Comparison of ENCODE assay signal across 16 cellular contexts in genomic region chr19:46693760-46694159, GRCh38. TPM values are rescaled to one million over a fixed set of nuclear protein-coding genes. Genes with fewer than 3 reads are reported as not detected.
DNase-seq lines count a peak whose midpoint lies in the region; ATAC-seq, FAIRE-seq and TF ChIP-seq lines count a peak whose summit lies in the region.
"Had no signal": no experiment of that assay in that cellular context is flagged by ENCODE, and none has a peak within 500 bp of the region (broad histone marks: within the 10 kb centered on the region; RNA-seq: fewer than 3 reads in every experiment).

No MANE protein-coding gene starts in this region.

- peaks cover 43% of the 10 kb centered on the region for H3K36me3 Mint-ChIP-seq in activated naive CD4-positive, alpha-beta T cell treated with anti-CD3 and anti-CD28 coated beads for 36 hours (ENCODE audit: low read depth)
- peaks cover 82% of the 10 kb centered on the region for H3K36me3 Mint-ChIP-seq in activated naive CD4-positive, alpha-beta T cell treated with anti-CD3 and anti-CD28 coated beads, Interleukin-2, amount 10 ng/mL, durations not matched to agents 7 days and 5 days
- peaks cover 19 to 56% (median 36%) of the 10 kb centered on the region in 5 donors for H3K36me3 Mint-ChIP-seq in naive thymus-derived CD4-positive, alpha-beta T cell

- peak overlapping the region; percentile 50 for H3K27ac Mint-ChIP-seq in activated naive CD4-positive, alpha-beta T cell treated with anti-CD3 and anti-CD28 coated beads for 36 hours
- no peak overlapping the region for H3K27ac Mint-ChIP-seq in activated naive CD4-positive, alpha-beta T cell treated with anti-CD3 and anti-CD28 coated beads, Interleukin-2, amount 10 ng/mL, durations not matched to agents 7 days and 5 days
- H3K27ac Mint-ChIP-seq in naive thymus-derived CD4-positive, alpha-beta T cell: peak overlapping the region in 2 of 9 donors; percentile 64 to 78

- ATAC-seq in naive thymus-derived CD4-positive, alpha-beta T cell: no peak
- ATAC-seq: A549, GM12878 had no signal

- H3K27me3 ChIP-seq in naive thymus-derived CD4-positive, alpha-beta T cell (ENCODE audit: control insufficient read depth in 2 of 2, insufficient read depth in 2 of 2, low read length in 2 of 2): no peaks in the 10 kb centered on the region
- no peaks in the 10 kb centered on the region for H3K27me3 ChIP-seq in adrenal gland

- no peak for FAIRE-seq in D721Med (lab: Jason Lieb, UNC)
- FAIRE-seq: A549, GM12878, H54 had no signal

- no peak for TF ChIP-seq CTCF in GM13977 (IDR thresholded peaks at IDR 0.05; ENCODE audit: extremely low read depth, insufficient read depth, missing control alignments)
- no peak for TF ChIP-seq CTCF in adrenal gland (IDR thresholded peaks at IDR 0.05)
- no peak for TF ChIP-seq CTCF in D721Med (IDR thresholded peaks at IDR 0.05; ENCODE audit: insufficient read depth, missing control alignments)

- POLR2A ChIA-PET in naive thymus-derived CD4-positive, alpha-beta T cell (lab: Charles Lee): no interaction called here

- in situ Hi-C loops in GM13977 (cut with MboI; ENCODE audit: low pct_unique_long_range_greater_than_20kb, low sequenced_read_pairs, unreplicated experiment): no loop called here

- 89 to 95% (median 93%) methylated on average over 10 to 22 of the region's 22 CpGs for WGBS in adrenal gland, 4 donors

- H3K4me3 Mint-ChIP-seq in activated naive CD4-positive, alpha-beta T cell treated with anti-CD3 and anti-CD28 coated beads for 36 hours: no peak overlapping the region
- no peak overlapping the region for H3K4me3 Mint-ChIP-seq in activated naive CD4-positive, alpha-beta T cell treated with anti-CD3 and anti-CD28 coated beads, Interleukin-2, amount 10 ng/mL, durations not matched to agents 7 days and 5 days
- H3K4me3 Mint-ChIP-seq in naive thymus-derived CD4-positive, alpha-beta T cell: no peak overlapping the region
- H3K4me3 Mint-ChIP-seq: CD14-positive monocyte had no signal

- no peaks in the 10 kb centered on the region for H3K4me1 ChIP-seq in naive thymus-derived CD4-positive, alpha-beta T cell (ENCODE audit: control insufficient read depth in 2 of 2, insufficient read depth in 2 of 2, low read length in 2 of 2)
- H3K4me1 ChIP-seq in adrenal gland (replicated peaks in 1 of 2): no peaks in the 10 kb centered on the region

- intact Hi-C loops in activated naive CD4-positive, alpha-beta T cell treated with anti-CD3 and anti-CD28 coated beads for 36 hours (cut with micrococcal nuclease): no loop called here
- intact Hi-C loops in naive thymus-derived CD4-positive, alpha-beta T cell (cut with micrococcal nuclease): loop anchor here (5.0 kb wide), 1 partner anchor 34 kb away; no protein-coding TSS in a partner anchor
- intact Hi-C loops in adrenal gland (cut with DNase I): no loop called here

- no peaks in the 10 kb centered on the region for H3K4me1 Mint-ChIP-seq in activated naive CD4-positive, alpha-beta T cell treated with anti-CD3 and anti-CD28 coated beads for 36 hours (ENCODE audit: low read depth)
- H3K4me1 Mint-ChIP-seq in activated naive CD4-positive, alpha-beta T cell treated with anti-CD3 and anti-CD28 coated beads, Interleukin-2, amount 10 ng/mL, durations not matched to agents 7 days and 5 days: no peaks in the 10 kb centered on the region
- H3K4me1 Mint-ChIP-seq in naive thymus-derived CD4-positive, alpha-beta T cell: peaks cover 0 to 7% (median 0%) of the 10 kb centered on the region in 7 donors

- H3K36me3 ChIP-seq in naive thymus-derived CD4-positive, alpha-beta T cell (ENCODE audit: control insufficient read depth in 2 of 3, insufficient read depth in 3 of 3, low read length in 3 of 3): peaks cover 56 to 100% (median 70%) of the 10 kb centered on the region in 3 experiments
- H3K36me3 ChIP-seq in adrenal gland (replicated peaks in 1 of 2): peaks cover 0 to 87% of the 10 kb centered on the region in 2 donors

- no peak for TF ChIP-seq POLR2A in adrenal gland (IDR thresholded peaks at IDR 0.05)

- no peaks in the 10 kb centered on the region for H3K9me3 Mint-ChIP-seq in activated naive CD4-positive, alpha-beta T cell treated with anti-CD3 and anti-CD28 coated beads for 36 hours
- no peaks in the 10 kb centered on the region for H3K9me3 Mint-ChIP-seq in activated naive CD4-positive, alpha-beta T cell treated with anti-CD3 and anti-CD28 coated beads, Interleukin-2, amount 10 ng/mL, durations not matched to agents 7 days and 5 days
- H3K9me3 Mint-ChIP-seq in naive thymus-derived CD4-positive, alpha-beta T cell: peaks cover 0 to 2% (median 0%) of the 10 kb centered on the region in 11 donors

- no peaks in the 10 kb centered on the region for H3K9me3 ChIP-seq in naive thymus-derived CD4-positive, alpha-beta T cell (ENCODE audit: control insufficient read depth in 2 of 3, low read length in 3 of 3)
- no peaks in the 10 kb centered on the region for H3K9me3 ChIP-seq in adrenal gland (replicated peaks in 1 of 3)
- H3K9me3 ChIP-seq: A549 had no signal

- no peaks in the 10 kb centered on the region for H3K27me3 Mint-ChIP-seq in activated naive CD4-positive, alpha-beta T cell treated with anti-CD3 and anti-CD28 coated beads for 36 hours (ENCODE audit: low read depth)
- no peaks in the 10 kb centered on the region for H3K27me3 Mint-ChIP-seq in activated naive CD4-positive, alpha-beta T cell treated with anti-CD3 and anti-CD28 coated beads, Interleukin-2, amount 10 ng/mL, durations not matched to agents 7 days and 5 days
- no peaks in the 10 kb centered on the region for H3K27me3 Mint-ChIP-seq in naive thymus-derived CD4-positive, alpha-beta T cell

- CTCF ChIA-PET in activated naive CD4-positive, alpha-beta T cell treated with anti-CD3 and anti-CD28 coated beads for 36 hours (lab: Charles Lee): interaction anchor here (5.8 kb wide), 1 partner anchor 10 kb away, joined by 30 read pairs; no protein-coding TSS in a partner anchor
- CTCF ChIA-PET in activated naive CD4-positive, alpha-beta T cell treated with anti-CD3 and anti-CD28 coated beads, Interleukin-2, amount 10 ng/mL, durations not matched to agents 7 days and 5 days (lab: Charles Lee): no interaction called here
- CTCF ChIA-PET in naive thymus-derived CD4-positive, alpha-beta T cell (lab: Charles Lee): interaction anchor here (1.0 to 3.2 kb wide), 2 partner anchors 10 to 13 kb away, joined by 3 to 10 read pairs; no protein-coding TSS in a partner anchor

- peak overlapping the region; percentile 17 for H3K27ac ChIP-seq in naive thymus-derived CD4-positive, alpha-beta T cell (ENCODE audit: low read depth, low read length)
- no peak overlapping the region for H3K27ac ChIP-seq in adrenal gland
- H3K27ac ChIP-seq: A549, GM23248 had no signal

- H3K4me3 ChIP-seq in naive thymus-derived CD4-positive, alpha-beta T cell (ENCODE audit: low read length): no peak overlapping the region
- no peak overlapping the region for H3K4me3 ChIP-seq in adrenal gland
- H3K4me3 ChIP-seq: A549, GM12878, GM23248 had no signal

- no peak for DNase-seq in activated naive CD4-positive, alpha-beta T cell treated with anti-CD3 and anti-CD28 coated beads for 36 hours
- no peak for DNase-seq in activated naive CD4-positive, alpha-beta T cell treated with anti-CD3 and anti-CD28 coated beads, Interleukin-2, amount 10 ng/mL, durations not matched to agents 7 days and 5 days
- DNase-seq in GM13977 (ENCODE audit: low spot score) (peak; percentile 16), adrenal gland (no peak), D721Med (ENCODE audit: insufficient read length, low spot score) (no peak)
- DNase-seq in naive thymus-derived CD4-positive, alpha-beta T cell: no peak
- DNase-seq: DMS 273 treated with DMSO at 0.1 percent for 48 hours had no signal

RNA-seq across cellular contexts. Expression of gene PRKD2, which starts 23.2 kb away (rescaled TPM):
- 10 to 100 TPM; 62.2 to 62.3 TPM for total RNA-seq in activated naive CD4-positive, alpha-beta T cell treated with anti-CD3 and anti-CD28 coated beads for 36 hours
- 100 to 1,000 TPM; 120 to 181 (median 123) TPM for total RNA-seq in naive thymus-derived CD4-positive, alpha-beta T cell
- 100 to 1,000 TPM in 1 of 2 donors, 10 to 100 TPM in 1; 39.5 to 105 TPM for polyA plus RNA-seq in naive thymus-derived CD4-positive, alpha-beta T cell
- total RNA-seq in adrenal gland: 10 to 100 TPM; 11.5 to 37.0 (median 26.8) TPM
- polyA plus RNA-seq in adrenal gland: 10 to 100 TPM in 2 of 3 donors, 1 to 10 TPM in 1; 6.8 to 77.1 (median 53.7) TPM

RNA-seq across cellular contexts. Expression of gene DACT3, which starts 32.8 kb away (rescaled TPM):
- total RNA-seq in activated naive CD4-positive, alpha-beta T cell treated with anti-CD3 and anti-CD28 coated beads for 36 hours: 1 to 10 TPM; 2.4 to 3.0 TPM
- total RNA-seq in naive thymus-derived CD4-positive, alpha-beta T cell: 1 to 10 TPM in 1 of 5 experiments, under 1 TPM in 3, not detected in 1; 0.11 to 1.3 (median 0.34) TPM
- polyA plus RNA-seq in naive thymus-derived CD4-positive, alpha-beta T cell: under 1 TPM in 1 of 2 donors, not detected in 1; 0.07 TPM
- 1 to 10 TPM; 1.7 to 9.8 (median 4.4) TPM for total RNA-seq in adrenal gland
- polyA plus RNA-seq in adrenal gland: 1 to 10 TPM; 2.3 to 3.8 (median 2.6) TPM

RNA-seq across cellular contexts. Expression of gene FKRP, which starts 52.1 kb away (rescaled TPM):
- total RNA-seq in activated naive CD4-positive, alpha-beta T cell treated with anti-CD3 and anti-CD28 coated beads for 36 hours: 1 to 10 TPM; 8.8 to 9.0 TPM
- total RNA-seq in naive thymus-derived CD4-positive, alpha-beta T cell: 10 to 100 TPM; 17.5 to 29.8 (median 21.2) TPM
- 1 to 10 TPM; 1.8 to 6.8 TPM for polyA plus RNA-seq in naive thymus-derived CD4-positive, alpha-beta T cell
- 10 to 100 TPM in 7 of 8 donors, 1 to 10 TPM in 1; 9.6 to 31.2 (median 16.7) TPM for total RNA-seq in adrenal gland
- polyA plus RNA-seq in adrenal gland: 10 to 100 TPM in 2 of 3 donors, 1 to 10 TPM in 1; 5.5 to 19.1 (median 13.6) TPM

RNA-seq across cellular contexts. Expression of gene STRN4, which starts 52.5 kb away (rescaled TPM):
- 10 to 100 TPM; 59.2 to 63.2 TPM for total RNA-seq in activated naive CD4-positive, alpha-beta T cell treated with anti-CD3 and anti-CD28 coated beads for 36 hours
- total RNA-seq in naive thymus-derived CD4-positive, alpha-beta T cell: 100 to 1,000 TPM in 2 of 5 experiments, 10 to 100 TPM in 3; 81.3 to 120 (median 90.4) TPM
- polyA plus RNA-seq in naive thymus-derived CD4-positive, alpha-beta T cell: 10 to 100 TPM; 16.2 to 30.9 TPM
- 10 to 100 TPM; 46.6 to 85.7 (median 66.8) TPM for total RNA-seq in adrenal gland
- polyA plus RNA-seq in adrenal gland: 10 to 100 TPM; 22.3 to 92.8 (median 65.3) TPM

RNA-seq across cellular contexts. Expression of gene GNG8, which starts 57.8 kb away (rescaled TPM):
- total RNA-seq in activated naive CD4-positive, alpha-beta T cell treated with anti-CD3 and anti-CD28 coated beads for 36 hours: 1 to 10 TPM; 7.1 to 8.1 TPM
- total RNA-seq in naive thymus-derived CD4-positive, alpha-beta T cell: 10 to 100 TPM in 1 of 5 experiments, 1 to 10 TPM in 1, not detected in 3; 3.2 to 12.3 TPM
- 1 to 10 TPM in 1 of 2 donors, not detected in 1; 9.7 TPM for polyA plus RNA-seq in naive thymus-derived CD4-positive, alpha-beta T cell
- total RNA-seq in adrenal gland: 1 to 10 TPM in 1 of 8 donors, not detected in 7; 3.9 TPM
- polyA plus RNA-seq in adrenal gland: not detected
- total RNA-seq: Daoy, GM12878, GM23248, HT1080 had no signal
- polyA plus RNA-seq: A549, AG04450, BJ, CD14-positive monocyte, GM23248 had no signal

Comparison
In these comparisons a context has a peak if more than half of its experiments do, and no peak if none do; other contexts are left out.
1. intact Hi-C loops: an anchor here in naive thymus-derived CD4-positive, alpha-beta T cell (5.0 kb wide); none called in activated naive CD4-positive, alpha-beta T cell treated with anti-CD3 and anti-CD28 coated beads for 36 hours and adrenal gland.